Comparison of ENCODE assay signal across 3 cellular contexts in the genomic region with DNA sequence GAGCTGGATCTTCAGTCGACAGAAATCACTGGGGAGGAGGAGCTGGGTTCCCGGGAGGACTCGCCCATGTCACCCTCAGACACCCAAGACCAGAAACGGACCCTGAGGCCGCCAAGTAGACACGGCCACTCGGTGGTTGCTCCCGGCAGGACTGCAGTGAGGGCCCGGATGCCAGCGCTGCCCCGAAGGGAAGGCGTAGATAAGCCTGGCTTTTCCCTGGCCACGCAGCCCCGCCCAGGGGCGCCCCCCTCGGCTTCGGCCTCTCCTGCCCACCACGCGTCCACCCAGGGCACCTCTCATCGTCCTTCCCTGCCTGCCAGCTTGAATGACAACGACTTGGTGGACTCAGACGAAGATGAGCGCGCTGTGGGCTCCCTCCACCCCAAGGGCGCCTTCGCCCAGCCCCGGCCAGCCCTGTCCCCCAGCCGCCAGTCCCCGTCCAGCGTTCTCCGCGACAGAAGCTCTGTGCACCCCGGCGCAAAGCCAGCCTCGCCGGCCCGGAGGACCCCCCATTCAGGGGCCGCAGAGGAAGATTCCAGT.
TF ChIP-seq lines count a peak whose summit lies in the region.

No MANE protein-coding gene starts in this region.

TF ChIP-seq in SK-N-SH, 30 proteins besides CTCF, POLR2A, EP300 and RAD21:
- TF ChIP-seq, protein P1, sequence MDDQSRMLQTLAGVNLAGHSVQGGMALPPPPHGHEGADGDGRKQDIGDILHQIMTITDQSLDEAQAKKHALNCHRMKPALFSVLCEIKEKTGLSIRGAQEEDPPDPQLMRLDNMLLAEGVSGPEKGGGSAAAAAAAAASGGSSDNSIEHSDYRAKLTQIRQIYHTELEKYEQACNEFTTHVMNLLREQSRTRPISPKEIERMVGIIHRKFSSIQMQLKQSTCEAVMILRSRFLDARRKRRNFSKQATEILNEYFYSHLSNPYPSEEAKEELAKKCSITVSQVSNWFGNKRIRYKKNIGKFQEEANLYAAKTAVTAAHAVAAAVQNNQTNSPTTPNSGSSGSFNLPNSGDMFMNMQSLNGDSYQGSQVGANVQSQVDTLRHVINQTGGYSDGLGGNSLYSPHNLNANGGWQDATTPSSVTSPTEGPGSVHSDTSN (IDR thresholded peaks at IDR 0.05) = no peak

TF ChIP-seq in SK-N-SH treated with all-trans-retinoic acid at 6 μM for 48 hours, 23 proteins besides CTCF, POLR2A, EP300 and RAD21:
- TF ChIP-seq ZNF8 (CRISPR knock-in tag; IDR thresholded peaks at IDR 0.05) (no peak), ISL1 (CRISPR knock-in tag; IDR thresholded peaks at IDR 0.05) (no peak), SNAI2 (CRISPR knock-in tag; IDR thresholded peaks at IDR 0.05) (no peak), CSDC2 (CRISPR knock-in tag; IDR thresholded peaks at IDR 0.05) (no peak)
TF ChIP-seq in SK-N-SH treated with all-trans-retinoic acid at 6 μM for 48 hours: peak in this region for 0.

TF ChIP-seq in GM23338, 12 proteins besides CTCF, POLR2A, EP300 and RAD21:
- TF ChIP-seq POLR2AphosphoS5 (IDR thresholded peaks at IDR 0.05; ENCODE audit: low read depth) = no peak
- no peak for TF ChIP-seq CREB1 (CRISPR knock-in tag; IDR thresholded peaks at IDR 0.05; ENCODE audit: low read depth)
- TF ChIP-seq, protein P2, sequence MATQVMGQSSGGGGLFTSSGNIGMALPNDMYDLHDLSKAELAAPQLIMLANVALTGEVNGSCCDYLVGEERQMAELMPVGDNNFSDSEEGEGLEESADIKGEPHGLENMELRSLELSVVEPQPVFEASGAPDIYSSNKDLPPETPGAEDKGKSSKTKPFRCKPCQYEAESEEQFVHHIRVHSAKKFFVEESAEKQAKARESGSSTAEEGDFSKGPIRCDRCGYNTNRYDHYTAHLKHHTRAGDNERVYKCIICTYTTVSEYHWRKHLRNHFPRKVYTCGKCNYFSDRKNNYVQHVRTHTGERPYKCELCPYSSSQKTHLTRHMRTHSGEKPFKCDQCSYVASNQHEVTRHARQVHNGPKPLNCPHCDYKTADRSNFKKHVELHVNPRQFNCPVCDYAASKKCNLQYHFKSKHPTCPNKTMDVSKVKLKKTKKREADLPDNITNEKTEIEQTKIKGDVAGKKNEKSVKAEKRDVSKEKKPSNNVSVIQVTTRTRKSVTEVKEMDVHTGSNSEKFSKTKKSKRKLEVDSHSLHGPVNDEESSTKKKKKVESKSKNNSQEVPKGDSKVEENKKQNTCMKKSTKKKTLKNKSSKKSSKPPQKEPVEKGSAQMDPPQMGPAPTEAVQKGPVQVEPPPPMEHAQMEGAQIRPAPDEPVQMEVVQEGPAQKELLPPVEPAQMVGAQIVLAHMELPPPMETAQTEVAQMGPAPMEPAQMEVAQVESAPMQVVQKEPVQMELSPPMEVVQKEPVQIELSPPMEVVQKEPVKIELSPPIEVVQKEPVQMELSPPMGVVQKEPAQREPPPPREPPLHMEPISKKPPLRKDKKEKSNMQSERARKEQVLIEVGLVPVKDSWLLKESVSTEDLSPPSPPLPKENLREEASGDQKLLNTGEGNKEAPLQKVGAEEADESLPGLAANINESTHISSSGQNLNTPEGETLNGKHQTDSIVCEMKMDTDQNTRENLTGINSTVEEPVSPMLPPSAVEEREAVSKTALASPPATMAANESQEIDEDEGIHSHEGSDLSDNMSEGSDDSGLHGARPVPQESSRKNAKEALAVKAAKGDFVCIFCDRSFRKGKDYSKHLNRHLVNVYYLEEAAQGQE (IDR thresholded peaks at IDR 0.05; ENCODE audit: unreplicated experiment) = no peak
- TF ChIP-seq, protein P3, sequence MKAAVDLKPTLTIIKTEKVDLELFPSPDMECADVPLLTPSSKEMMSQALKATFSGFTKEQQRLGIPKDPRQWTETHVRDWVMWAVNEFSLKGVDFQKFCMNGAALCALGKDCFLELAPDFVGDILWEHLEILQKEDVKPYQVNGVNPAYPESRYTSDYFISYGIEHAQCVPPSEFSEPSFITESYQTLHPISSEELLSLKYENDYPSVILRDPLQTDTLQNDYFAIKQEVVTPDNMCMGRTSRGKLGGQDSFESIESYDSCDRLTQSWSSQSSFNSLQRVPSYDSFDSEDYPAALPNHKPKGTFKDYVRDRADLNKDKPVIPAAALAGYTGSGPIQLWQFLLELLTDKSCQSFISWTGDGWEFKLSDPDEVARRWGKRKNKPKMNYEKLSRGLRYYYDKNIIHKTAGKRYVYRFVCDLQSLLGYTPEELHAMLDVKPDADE (IDR thresholded peaks at IDR 0.05) = no peak
- no peak for TF ChIP-seq ZNF114 (CRISPR knock-in tag; IDR thresholded peaks at IDR 0.05)
- no peak for TF ChIP-seq ZNF462 (CRISPR knock-in tag; IDR thresholded peaks at IDR 0.05)
- TF ChIP-seq EZH2 (IDR thresholded peaks at IDR 0.05; ENCODE audit: low read depth, unreplicated experiment) = no peak
- TF ChIP-seq STAT1 (IDR thresholded peaks at IDR 0.05; ENCODE audit: unreplicated experiment) = no peak
- TF ChIP-seq EZH2phosphoT487 (IDR thresholded peaks at IDR 0.05; ENCODE audit: unreplicated experiment) = no peak
- TF ChIP-seq JUNB (IDR thresholded peaks at IDR 0.05; ENCODE audit: unreplicated experiment) = no peak
TF ChIP-seq in GM23338: peak in this region for 0.
